11 cellular contexts compared by ENCODE assay signal in the genomic region with DNA sequence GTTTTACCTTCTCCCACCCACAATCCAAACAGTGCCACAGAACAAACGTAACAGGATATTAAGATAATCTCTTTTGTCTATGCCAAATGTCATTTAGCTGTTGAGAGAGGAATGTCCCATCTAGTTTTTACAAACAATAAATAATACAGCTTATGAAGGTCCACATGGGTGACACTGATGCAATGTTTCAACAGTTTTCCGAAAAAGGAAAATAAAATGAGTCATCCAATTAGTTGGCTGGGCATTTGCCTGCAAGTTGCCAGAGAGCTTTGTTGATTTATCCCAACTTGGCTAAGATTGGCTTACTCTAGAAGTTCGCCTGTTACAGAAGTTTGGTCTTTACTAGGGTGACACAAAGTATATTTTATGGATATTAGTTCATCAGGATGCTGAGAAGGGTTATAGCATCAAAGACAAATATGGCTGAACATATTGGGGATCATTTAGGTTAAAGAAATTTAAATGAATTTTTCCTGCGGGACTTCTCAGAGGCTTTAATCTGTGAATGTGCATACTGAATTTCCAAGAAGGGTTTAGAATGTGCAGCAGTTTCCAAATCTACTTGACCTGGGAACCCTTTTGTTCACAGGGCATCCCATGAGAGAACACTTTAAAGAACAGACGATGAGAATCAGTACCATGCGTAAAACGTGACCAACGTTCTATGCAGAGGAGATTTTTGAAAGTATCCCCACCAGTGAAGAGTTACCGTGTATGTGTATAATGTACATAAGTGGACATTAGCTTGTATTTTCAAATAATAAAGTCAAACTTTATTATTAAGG.
DNase-seq lines count a peak whose midpoint lies in the region; ATAC-seq and TF ChIP-seq lines count a peak whose summit lies in the region.
"Had no signal": no experiment of that assay in that cellular context is flagged by ENCODE, and none has a peak within 500 bp of the region (broad histone marks: within the 10 kb centered on the region; RNA-seq: fewer than 3 reads in every experiment).

No MANE protein-coding gene starts in this region.

- TF ChIP-seq POLR2A in IMR-90 (IDR thresholded peaks at IDR 0.05; ENCODE audit: low read depth, low read length), result no peak

- TF ChIP-seq RAD21 in IMR-90 (IDR thresholded peaks at IDR 0.05; ENCODE audit: low read length), result no peak

- H3K4me1 Mint-ChIP-seq in chondrocyte (ENCODE audit: low read depth), result peaks cover 37% of the 10 kb centered on the region
- H3K4me1 Mint-ChIP-seq: CD14-positive monocyte had no signal

- BruUV-seq in IMR-90 (replicated peaks; lab: Mats Ljungman, UMichigan), result no TSS peak

- H3K27me3 ChIP-seq in IMR-90 (ENCODE audit: control insufficient read depth, insufficient read depth, low read length), result no peaks in the 10 kb centered on the region
- no peaks in the 10 kb centered on the region for H3K27me3 ChIP-seq in layer of hippocampus (ENCODE audit: control insufficient read depth, insufficient read depth, low read length)

- H3K36me3 Mint-ChIP-seq in chondrocyte (ENCODE audit: low read depth), result no peaks in the 10 kb centered on the region
- H3K36me3 Mint-ChIP-seq: CD14-positive monocyte had no signal

- H2AK9ac ChIP-seq in IMR-90 (replicated peaks; ENCODE audit: low read depth, low read length, poor library complexity), result no peak overlapping the region

- in situ Hi-C loops in IMR-90 (cut with MboI; ENCODE audit: low sequenced_read_pairs), result no loop called here

- peak overlapping the region; percentile 97 for H3K4ac ChIP-seq in IMR-90 (ENCODE audit: low read depth, low read length)

- peak overlapping the region; percentile 63; the same call in 1 of the 2 replicates for H3K56ac ChIP-seq in IMR-90 (ENCODE audit: extremely low read depth, insufficient read depth, low read length)

- peaks cover 15% of the 10 kb centered on the region for H3K4me1 ChIP-seq in IMR-90 (ENCODE audit: control insufficient read depth, insufficient read depth, low read length)

- intact Hi-C loops in IMR-90 (cut with micrococcal nuclease), result loop anchor here (2.0 kb wide), 1 partner anchor 45 kb away; no protein-coding TSS in a partner anchor

- CTCF ChIA-PET in IMR-90 (lab: Yijun Ruan, JAX), result interaction anchor here (0.9 kb wide), 1 partner anchor 10 kb away, joined by 3 read pairs; no protein-coding TSS in a partner anchor

- peak overlapping the region; percentile 96 for H2BK15ac ChIP-seq in IMR-90 (ENCODE audit: low read depth, low read length)

- H4K8ac ChIP-seq in IMR-90 (ENCODE audit: low read depth in 2 of 2, low read length in 2 of 2), result peak overlapping the region; percentile 64 to 78; a peak in 3 of 4 replicates

- peak overlapping the region; percentile 96 for H3K14ac ChIP-seq in IMR-90 (replicated peaks; ENCODE audit: low read depth, low read length)

- peak overlapping the region; percentile 80 for H2BK5ac ChIP-seq in IMR-90 (ENCODE audit: low read depth, low read length, poor library complexity, severe bottlenecking)

- no peaks in the 10 kb centered on the region for H4K20me1 ChIP-seq in IMR-90 (ENCODE audit: insufficient read depth, low read length)

- 20% methylated on average over 1 of the region's 9 CpGs; no CpG with 5 or more reads in 1 of the 2 experiments for WGBS in IMR-90 (ENCODE audit: extremely low coverage in 2 of 2, insufficient read length in 1 of 2), 2 experiments

- H2BK20ac ChIP-seq in IMR-90 (ENCODE audit: low read depth, low read length), result peak overlapping the region; percentile 93

- H3K18ac ChIP-seq in IMR-90 (ENCODE audit: low read depth, low read length), result peak overlapping the region; percentile 92; the same call in 1 of the 2 replicates

- H3K27ac ChIP-seq in IMR-90 (ENCODE audit: insufficient read depth, low read length) (peak overlapping the region; percentile 44; the same call in 1 of the 2 replicates), layer of hippocampus (ENCODE audit: low read depth, low read length) (peak overlapping the region; percentile 2)

- 0 out of 2 replicates have a peak overlapping the region, but pooled peaks have one; percentile 73 for H4K5ac ChIP-seq in IMR-90 (ENCODE audit: low read depth, low read length)

- H3K9me3 Mint-ChIP-seq in chondrocyte (ENCODE audit: low read depth), result no peaks in the 10 kb centered on the region

- peak overlapping the region; percentile 20; the same call in 1 of the 2 replicates for H3K4me2 ChIP-seq in IMR-90 (ENCODE audit: low read depth, low read length)

- H3K23ac ChIP-seq in IMR-90 (ENCODE audit: low read depth, low read length), result peak overlapping the region; percentile 94; the same call in 1 of the 2 replicates

- H2BK120ac ChIP-seq in IMR-90 (ENCODE audit: low read depth, low read length), result peak overlapping the region; percentile 98

- TF ChIP-seq CTCF in IMR-90 (conservative IDR thresholded peaks at IDR 0.05; ENCODE audit: low read depth, low read length) (no peak), chondrocyte (IDR thresholded peaks at IDR 0.05) (no peak), omental fat pad (IDR thresholded peaks at IDR 0.05) (no peak)

- H3K36me3 ChIP-seq in IMR-90 (ENCODE audit: control insufficient read depth, insufficient read depth, low read length), result no peaks in the 10 kb centered on the region

- H2AFZ ChIP-seq in IMR-90 (replicated peaks; ENCODE audit: low read length, poor library complexity), result no peak overlapping the region

- no peaks in the 10 kb centered on the region for H3K9me3 ChIP-seq in IMR-90 (ENCODE audit: control insufficient read depth, insufficient read depth, low read length)

- DNase-seq in A172 (ENCODE audit: low spot score), result peak; percentile 92
- DNase-seq in IMR-90, result peak; percentile 80
- no peak for DNase-seq in chondrocyte (ENCODE audit: low spot score)
- DNase-seq in NCI-H1105 treated with DMSO at 0.1 percent for 48 hours (lab: John Stamatoyannopoulos, UW), result no peak
- no peak for DNase-seq in omental fat pad (ENCODE audit: low spot score)
- no peak for DNase-seq in HUDEP-2 (lab: John Stamatoyannopoulos, UW; ENCODE audit: unreplicated experiment in 76 of 76)
- DNase-seq: NCI-H1436; stimulated activated CD4-positive, alpha-beta T cell treated with anti-CD3 and anti-CD28 coated beads, Interleukin-15, amount 100 ng/mL, for 24 hours had no signal

- dilution Hi-C loops in IMR-90 (cut with HindIII; ENCODE audit: low sequenced_read_pairs, unreplicated experiment), result no loop called here

- H3K9me1 ChIP-seq in IMR-90 (ENCODE audit: insufficient read depth, low read length), result peaks cover 19% of the 10 kb centered on the region

- H2AK5ac ChIP-seq in IMR-90 (ENCODE audit: low read depth, low read length), result peak overlapping the region; percentile 99; the same call in 1 of the 2 replicates

- peak overlapping the region; percentile 98 for H4K91ac ChIP-seq in IMR-90 (ENCODE audit: insufficient read depth, low read depth, low read length)

- H3K27me3 Mint-ChIP-seq in chondrocyte (ENCODE audit: low read depth), result no peaks in the 10 kb centered on the region

- no peak overlapping the region for H3K4me3 Mint-ChIP-seq in chondrocyte (ENCODE audit: unreplicated experiment)
- H3K4me3 Mint-ChIP-seq: CD14-positive monocyte had no signal

- peak overlapping the region; percentile 89 for H3K27ac Mint-ChIP-seq in chondrocyte (ENCODE audit: unreplicated experiment)

- no peak overlapping the region for H3K9ac ChIP-seq in IMR-90 (ENCODE audit: low read depth, low read length)

- H3K79me1 ChIP-seq in IMR-90 (ENCODE audit: low read depth in 1 of 2, low read length in 2 of 2), result peaks cover 21 to 81% of the 10 kb centered on the region in 2 experiments

- ATAC-seq in IMR-90 (ENCODE audit: low read depth) (peak; percentile 50), omental fat pad (ENCODE audit: low FRiP score) (no peak), GM19467 (IDR thresholded peaks at IDR 0.05; ENCODE audit: unreplicated experiment) (no peak)

- POLR2A ChIA-PET in IMR-90 (lab: Charles Lee; ENCODE audit: unreplicated experiment), result interaction anchor here (0.6 kb wide), 1 partner anchor 42 kb away, joined by 3 read pairs; no protein-coding TSS in a partner anchor

- H3K4me3 ChIP-seq in IMR-90 (ENCODE audit: insufficient read depth, low read depth, low read length), result no peak overlapping the region

TF ChIP-seq in IMR-90, 13 proteins besides CTCF, POLR2A, EP300 and RAD21:
- TF ChIP-seq MAZ (IDR thresholded peaks at IDR 0.05; ENCODE audit: borderline replicate concordance, low read depth, low read length) (no peak), CHD1 (IDR thresholded peaks at IDR 0.05; ENCODE audit: low read depth, low read length) (no peak), FOS (IDR thresholded peaks at IDR 0.05; ENCODE audit: low read depth, low read length) (peak; percentile 77; the same call in 1 of the 2 replicates), CEBPB (IDR thresholded peaks at IDR 0.05; ENCODE audit: low read depth, low read length) (peak; percentile 92)
TF ChIP-seq in IMR-90: peak in this region for 2.

Comparison
In these comparisons a context has a peak if more than half of its experiments do, and no peak if none do; other contexts are left out.
1. DNase-seq: peak in A172 (single experiment) and IMR-90 (single experiment); none in chondrocyte (single experiment), NCI-H1105 treated with DMSO at 0.1 percent for 48 hours (single experiment), omental fat pad (single experiment) and HUDEP-2 (0 of 76).